Comparison of ENCODE assay signal across 9 cellular contexts in the genomic region with DNA sequence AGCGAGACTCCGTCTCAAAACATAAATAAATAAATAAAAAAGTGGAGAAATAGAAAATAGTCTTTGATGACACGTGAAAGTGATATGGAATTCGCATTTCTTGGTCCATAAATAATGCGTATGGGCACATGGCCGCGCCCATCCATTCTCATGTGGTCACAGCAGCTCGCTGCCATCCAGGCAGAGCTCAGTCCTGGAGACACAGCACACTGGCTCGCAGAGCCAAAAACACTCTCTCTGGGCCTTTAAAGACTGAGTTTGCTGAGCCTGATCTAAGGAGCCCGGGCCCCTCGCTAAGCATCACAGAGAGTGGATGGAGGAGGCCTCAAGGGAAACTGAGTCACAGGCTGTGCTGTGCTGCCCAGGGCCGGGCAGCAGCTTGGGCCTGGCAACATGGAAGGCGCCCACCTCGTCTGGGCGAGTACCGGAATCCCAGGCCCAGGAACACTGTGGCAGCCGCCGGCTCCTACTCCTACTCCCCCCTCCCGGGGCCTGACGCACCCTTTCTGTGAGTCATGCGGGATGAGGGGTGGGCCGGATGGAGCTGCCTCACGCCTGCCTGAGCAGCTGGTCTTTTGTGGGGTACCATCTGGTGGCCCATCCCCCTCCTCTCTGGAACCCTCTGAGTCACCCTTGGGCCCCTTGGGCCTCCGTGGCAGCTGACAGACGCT. TPM values are rescaled to one million over a fixed set of nuclear protein-coding genes. Genes with fewer than 3 reads are reported as not detected.
DNase-seq lines count a peak whose midpoint lies in the region; ATAC-seq and TF ChIP-seq lines count a peak whose summit lies in the region.
"Had no signal": no experiment of that assay in that cellular context is flagged by ENCODE, and none has a peak within 500 bp of the region (broad histone marks: within the 10 kb centered on the region; RNA-seq: fewer than 3 reads in every experiment).

No MANE protein-coding gene starts in this region.

- ATAC-seq in gastroesophageal sphincter, result peak; percentile 68
- no peak for ATAC-seq in GM18861 (IDR thresholded peaks at IDR 0.05; ENCODE audit: unreplicated experiment)
- no peak for ATAC-seq in activated naive CD8-positive, alpha-beta T cell treated with anti-CD3 and anti-CD28 coated beads, Interleukin-2, amount 50 U/mL, for 24 hours

- TF ChIP-seq POLR2A in gastroesophageal sphincter (IDR thresholded peaks at IDR 0.05) (no peak), suprapubic skin (IDR thresholded peaks at IDR 0.05) (no peak)

- H3K27me3 ChIP-seq in gastroesophageal sphincter (no peaks in the 10 kb centered on the region), suprapubic skin (no peaks in the 10 kb centered on the region)

- H3K36me3 ChIP-seq in gastroesophageal sphincter, result peaks cover 0 to 100% of the 10 kb centered on the region in 2 donors
- peaks cover 84% of the 10 kb centered on the region for H3K36me3 ChIP-seq in suprapubic skin

- DNase-seq in HFFc6 (peak; percentile 96), SW480 (ENCODE audit: low spot score) (peak; percentile 86), suprapubic skin (ENCODE audit: low spot score in 2 of 2) (no peak), SKM-1 treated with dmso at 0.1 percent for 144 hours (lab: John Stamatoyannopoulos, UW; ENCODE audit: unreplicated experiment) (no peak)
- DNase-seq in activated naive CD8-positive, alpha-beta T cell treated with anti-CD3 and anti-CD28 coated beads, Interleukin-2, amount 50 U/mL, for 24 hours, result no peak

- WGBS in gastroesophageal sphincter (ENCODE audit: low coverage in 1 of 2), 2 donors, result 89 to 90% methylated on average over 2 to 9 of the region's 25 CpGs
- WGBS in suprapubic skin, result 90% methylated on average over 10 of the region's 25 CpGs

- TF ChIP-seq CTCF in HFFc6 (IDR thresholded peaks at IDR 0.05), result no peak
- no peak for TF ChIP-seq CTCF in gastroesophageal sphincter (IDR thresholded peaks at IDR 0.05)
- no peak for TF ChIP-seq CTCF in suprapubic skin (IDR thresholded peaks at IDR 0.05)

- peaks cover 14% of the 10 kb centered on the region for H3K4me1 Mint-ChIP-seq in HFFc6 (ENCODE audit: low read depth)
- no peaks in the 10 kb centered on the region for H3K4me1 Mint-ChIP-seq in activated naive CD8-positive, alpha-beta T cell treated with anti-CD3 and anti-CD28 coated beads, Interleukin-2, amount 50 U/mL, for 24 hours
- H3K4me1 Mint-ChIP-seq: mesothelial cell of epicardium had no signal

- H3K9me3 Mint-ChIP-seq in HFFc6, result no peaks in the 10 kb centered on the region
- H3K9me3 Mint-ChIP-seq in activated naive CD8-positive, alpha-beta T cell treated with anti-CD3 and anti-CD28 coated beads, Interleukin-2, amount 50 U/mL, for 24 hours, result no peaks in the 10 kb centered on the region
- H3K9me3 Mint-ChIP-seq: mesothelial cell of epicardium had no signal

- H3K4me3 ChIP-seq in gastroesophageal sphincter (no peak overlapping the region), suprapubic skin (no peak overlapping the region)

- H3K9me3 ChIP-seq in gastroesophageal sphincter, result no peaks in the 10 kb centered on the region
- H3K9me3 ChIP-seq in suprapubic skin, result no peaks in the 10 kb centered on the region

- H3K27ac Mint-ChIP-seq in HFFc6, result peak overlapping the region; percentile 95
- no peak overlapping the region for H3K27ac Mint-ChIP-seq in activated naive CD8-positive, alpha-beta T cell treated with anti-CD3 and anti-CD28 coated beads, Interleukin-2, amount 50 U/mL, for 24 hours
- H3K27ac Mint-ChIP-seq: activated naive CD8-positive, alpha-beta T cell; mesothelial cell of epicardium had no signal

- H3K27me3 Mint-ChIP-seq in HFFc6 (ENCODE audit: insufficient read depth), result peaks cover 3% of the 10 kb centered on the region; the same call in 1 of the 2 replicates
- no peaks in the 10 kb centered on the region for H3K27me3 Mint-ChIP-seq in activated naive CD8-positive, alpha-beta T cell treated with anti-CD3 and anti-CD28 coated beads, Interleukin-2, amount 50 U/mL, for 24 hours
- H3K27me3 Mint-ChIP-seq: activated naive CD8-positive, alpha-beta T cell had no signal

- H3K27ac ChIP-seq in gastroesophageal sphincter (peak overlapping the region in 3 of 4 donors; percentile 55 to 68 (median 57)), suprapubic skin (peak overlapping the region; percentile 41)

- peak overlapping the region; percentile 69 for H3K4me3 Mint-ChIP-seq in HFFc6
- no peak overlapping the region for H3K4me3 Mint-ChIP-seq in activated naive CD8-positive, alpha-beta T cell treated with anti-CD3 and anti-CD28 coated beads, Interleukin-2, amount 50 U/mL, for 24 hours
- H3K4me3 Mint-ChIP-seq: activated naive CD8-positive, alpha-beta T cell; mesothelial cell of epicardium had no signal

- H3K36me3 Mint-ChIP-seq in HFFc6 (ENCODE audit: low read depth), result peaks cover 9% of the 10 kb centered on the region
- H3K36me3 Mint-ChIP-seq in activated naive CD8-positive, alpha-beta T cell treated with anti-CD3 and anti-CD28 coated beads, Interleukin-2, amount 50 U/mL, for 24 hours (ENCODE audit: low read depth), result peaks cover 6% of the 10 kb centered on the region
- H3K36me3 Mint-ChIP-seq: activated naive CD8-positive, alpha-beta T cell had no signal

- no peak for TF ChIP-seq EP300 in gastroesophageal sphincter (IDR thresholded peaks at IDR 0.05)
- no peak for TF ChIP-seq EP300 in suprapubic skin (IDR thresholded peaks at IDR 0.05)

- H3K4me1 ChIP-seq in gastroesophageal sphincter (peaks cover 0 to 8% (median 0%) of the 10 kb centered on the region in 3 donors), suprapubic skin (no peaks in the 10 kb centered on the region)

RNA-seq across cellular contexts. Expression of a gene that starts 28.9 kb away (rescaled TPM):
- total RNA-seq in HFFc6 (2021; fragmentation: NEBNext Ultra II Directional; extraction: Animal tissue kit (Norgen Biotek cat#: 25700)), result 10 to 100 TPM; 22.7 to 25.3 (median 24.9) TPM
- 10 to 100 TPM; 20.3 to 34.2 (median 28.6) TPM for total RNA-seq in gastroesophageal sphincter
- total RNA-seq in suprapubic skin, result 10 to 100 TPM; 22.6 to 29.9 (median 27.9) TPM

RNA-seq across cellular contexts. Expression of a gene that starts 44.7 kb away (rescaled TPM):
- 10 to 100 TPM; 73.8 to 95.6 (median 78.7) TPM for total RNA-seq in HFFc6 (2021; fragmentation: NEBNext Ultra II Directional; extraction: Animal tissue kit (Norgen Biotek cat#: 25700))
- 100 to 1,000 TPM in 1 of 4 donors, 10 to 100 TPM in 3; 50.8 to 165 (median 61.5) TPM for total RNA-seq in gastroesophageal sphincter
- total RNA-seq in suprapubic skin, result 10 to 100 TPM; 16.5 to 25.7 (median 20.8) TPM

RNA-seq across cellular contexts. Expression of a gene that starts 48.9 kb away (rescaled TPM):
- 1 to 10 TPM; 7.1 to 8.8 (median 7.4) TPM for total RNA-seq in HFFc6 (2021; fragmentation: NEBNext Ultra II Directional; extraction: Animal tissue kit (Norgen Biotek cat#: 25700))
- total RNA-seq in gastroesophageal sphincter (10 to 100 TPM in 1 of 4 donors, 1 to 10 TPM in 3; 1.4 to 14.9 (median 4.5) TPM), suprapubic skin (under 1 TPM; 0.32 to 0.85 (median 0.41) TPM)

RNA-seq across cellular contexts. Expression of a gene that starts 52.6 kb away (rescaled TPM):
- not detected for total RNA-seq in HFFc6 (2021; fragmentation: NEBNext Ultra II Directional; extraction: Animal tissue kit (Norgen Biotek cat#: 25700))
- total RNA-seq in gastroesophageal sphincter (1 to 10 TPM in 1 of 4 donors, under 1 TPM in 1, not detected in 2; 0.78 to 3.6 TPM), suprapubic skin (10 to 100 TPM; 11.4 to 28.1 (median 20.1) TPM)

Comparison
In these comparisons a context has a peak if more than half of its experiments do, and no peak if none do; other contexts are left out.
1. DNase-seq: peak in HFFc6 (single experiment) and SW480 (single experiment); none in suprapubic skin (0 of 2), SKM-1 treated with dmso at 0.1 percent for 144 hours (single experiment) and activated naive CD8-positive, alpha-beta T cell treated with anti-CD3 and anti-CD28 coated beads, Interleukin-2, amount 50 U/mL, for 24 hours (single experiment).